ENCODE assay signal across 19 cellular contexts in the genomic region with DNA sequence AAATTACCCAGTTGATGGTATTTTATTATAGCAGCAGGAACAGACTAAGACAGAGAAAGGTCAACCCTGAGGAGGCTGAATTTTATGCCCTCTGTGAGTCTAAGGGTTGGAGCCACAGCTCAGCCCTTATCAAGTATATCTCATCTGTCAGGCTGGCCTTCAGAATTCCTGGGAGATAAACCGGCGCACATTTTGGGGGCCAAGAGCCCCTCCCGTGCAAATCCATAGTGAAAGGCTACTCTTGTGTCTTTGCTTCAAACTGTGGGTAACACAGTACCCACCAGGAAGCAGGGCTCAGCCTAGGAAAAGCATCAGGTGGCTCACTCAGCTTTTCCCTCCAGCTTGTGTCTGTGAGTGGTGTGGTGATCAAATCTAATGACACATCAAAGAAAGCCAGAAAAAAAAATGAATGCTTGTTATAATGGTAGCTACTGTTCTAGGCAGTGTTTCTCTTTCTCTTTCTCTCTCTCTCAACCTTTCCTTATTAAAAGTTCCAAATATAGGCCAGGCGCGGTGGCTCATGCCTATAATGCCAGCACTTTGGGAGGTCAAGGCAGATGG.
"Had no signal": no experiment of that assay in that cellular context is flagged by ENCODE, and none has a peak within 500 bp of the region (broad histone marks: within the 10 kb centered on the region; RNA-seq: fewer than 3 reads in every experiment).

No MANE protein-coding gene starts in this region.

- H3K4me3 ChIP-seq: lung, testis had no signal

- H3K36me3 ChIP-seq: WERI-Rb-1 had no signal

- ATAC-seq: activated T-cell treated with anti-CD3 and anti-CD28 coated beads, Interleukin-2, amount 50 U/mL, for 4 hours; left lobe of liver; naive thymus-derived CD4-positive, alpha-beta T cell; sciatic nerve; stimulated activated effector memory CD8-positive, alpha-beta T cell treated with anti-CD3 and anti-CD28 coated beads, Interleukin-12 subunit alpha, Interleukin-12 subunit beta, amount 100 ng/mL, for 72 hours had no signal

- H3K4me1 ChIP-seq: testis had no signal

- H3K27ac ChIP-seq: epithelial cell of prostate, testis, WERI-Rb-1 had no signal

- DNase-seq: activated CD4-positive, alpha-beta T cell treated with anti-CD3 and anti-CD28 coated beads, Interleukin-2, amount 50 U/mL, for 48 hours; activated CD4-positive, CD25-positive, alpha-beta regulatory T cell treated with anti-CD3 and anti-CD28 coated beads, Interleukin-2, amount 50 U/mL, for 72 hours; activated CD8-positive, alpha-beta memory T cell treated with anti-CD3 and anti-CD28 coated beads, Interleukin-2, amount 50 U/mL, for 48 hours; activated naive CD4-positive, alpha-beta T cell; activated T-cell treated with anti-CD3 and anti-CD28 coated beads, Interleukin-2, amount 50 U/mL, for 4 hours; anterior cingulate cortex; kidney; naive thymus-derived CD4-positive, alpha-beta T cell; occipital lobe; small intestine; stimulated activated CD4-positive, alpha-beta T cell treated with anti-CD3 and anti-CD28 coated beads, Interleukin-2, amount 100 ng/mL, for 24 hours; T-helper 1 cell; testis; WERI-Rb-1 had no signal

- H3K27me3 ChIP-seq: testis had no signal

- H3K9me3 ChIP-seq: testis had no signal
